In the genomic region with DNA sequence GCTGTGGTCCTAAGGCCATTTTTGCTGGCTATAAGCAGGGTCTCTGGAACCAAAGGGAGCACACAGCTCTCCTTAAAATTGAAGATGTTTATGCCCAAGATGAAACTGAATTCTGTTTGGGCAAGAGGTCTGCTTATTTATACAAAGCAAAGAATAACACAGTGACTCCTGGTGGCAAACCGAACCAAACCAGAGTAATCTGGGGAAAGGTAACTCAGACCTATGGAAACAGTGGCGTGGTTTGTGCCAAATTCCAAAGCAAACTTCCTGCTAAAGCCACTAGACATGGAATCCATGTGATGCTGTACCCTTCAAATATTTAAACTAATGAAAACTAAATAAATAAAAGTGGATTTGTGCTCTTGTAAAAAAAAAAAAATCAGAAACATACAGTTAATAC, we compare ENCODE assay signal across 26 cellular contexts.
"Had no signal": no experiment of that assay in that cellular context is flagged by ENCODE, and none has a peak within 500 bp of the region (broad histone marks: within the 10 kb centered on the region; RNA-seq: fewer than 3 reads in every experiment).

No MANE protein-coding gene starts in this region.

- H3K4me3 Mint-ChIP-seq: memory B cell; natural killer cell; neural crest cell; stimulated activated effector memory CD8-positive, alpha-beta T cell treated with anti-CD3 and anti-CD28 coated beads, Interleukin-12 subunit alpha, Interleukin-12 subunit beta, amount 100 ng/mL, for 72 hours had no signal

- H3K36me3 ChIP-seq: esophagus squamous epithelium, neutrophil, right atrium auricular region, stomach, thyroid gland, vagina had no signal

- H3K4me1 Mint-ChIP-seq: memory B cell; natural killer cell; neural crest cell; stimulated activated effector memory CD8-positive, alpha-beta T cell treated with anti-CD3 and anti-CD28 coated beads, Interleukin-12 subunit alpha, Interleukin-12 subunit beta, amount 100 ng/mL, for 72 hours had no signal

- DNase-seq: dorsolateral prefrontal cortex; effector CD4-positive, alpha-beta T cell; esophagus squamous epithelium; hypothalamus; kidney; natural killer cell; stimulated activated CD4-positive, alpha-beta T cell treated with anti-CD3 and anti-CD28 coated beads, Interleukin-12 subunit alpha, Interleukin-12 subunit beta, amount 100 ng/mL, for 4 hours; stimulated activated CD4-positive, alpha-beta T cell treated with anti-CD3 and anti-CD28 coated beads, Interleukin-1b, Interleukin-23, amount 100 ng/mL, for 48 hours; stimulated activated CD4-positive, alpha-beta T cell treated with anti-CD3 and anti-CD28 coated beads, Interleukin-4, amount 100 ng/mL, for 24 hours; stimulated activated naive CD4-positive, alpha-beta T cell treated with Interleukin-2 at 50 U/mL for 16 hours; stomach; thyroid gland; trophoblast cell had no signal

- ATAC-seq: left lobe of liver; natural killer cell; sciatic nerve; stimulated activated effector memory CD8-positive, alpha-beta T cell treated with anti-CD3 and anti-CD28 coated beads, Interleukin-12 subunit alpha, Interleukin-12 subunit beta, amount 100 ng/mL, for 72 hours had no signal

- H3K9ac ChIP-seq: parathyroid adenoma had no signal

- H3K4me1 ChIP-seq: esophagus squamous epithelium, parathyroid adenoma, right atrium auricular region, stomach, thyroid gland, vagina had no signal

- H3K27me3 ChIP-seq: dorsolateral prefrontal cortex, neutrophil, right atrium auricular region, stomach, thyroid gland, vagina had no signal

- H3K36me3 Mint-ChIP-seq: memory B cell; stimulated activated effector memory CD8-positive, alpha-beta T cell treated with anti-CD3 and anti-CD28 coated beads, Interleukin-12 subunit alpha, Interleukin-12 subunit beta, amount 100 ng/mL, for 72 hours had no signal

- H3K27ac ChIP-seq: dorsolateral prefrontal cortex, epithelial cell of prostate, esophagus squamous epithelium, neutrophil, parathyroid adenoma, right atrium auricular region, stomach, thyroid gland, vagina had no signal

- H3K27me3 Mint-ChIP-seq: progenitor cell of endocrine pancreas had no signal

- H3K27ac Mint-ChIP-seq: memory B cell; natural killer cell; progenitor cell of endocrine pancreas; stimulated activated effector memory CD8-positive, alpha-beta T cell treated with anti-CD3 and anti-CD28 coated beads, Interleukin-12 subunit alpha, Interleukin-12 subunit beta, amount 100 ng/mL, for 72 hours had no signal

- H3K4me3 ChIP-seq: dorsolateral prefrontal cortex, esophagus squamous epithelium, lung, right atrium auricular region, smooth muscle cell, stomach, thyroid gland, vagina had no signal

- H3K9me3 ChIP-seq: thyroid gland had no signal
